ENCODE assay signal across 23 cellular contexts in genomic region chr6:127177929-127178231, GRCh38. TPM values are rescaled to one million over a fixed set of nuclear protein-coding genes. Genes with fewer than 3 reads are reported as not detected.
"Had no signal": no experiment of that assay in that cellular context is flagged by ENCODE, and none has a peak within 500 bp of the region (broad histone marks: within the 10 kb centered on the region; RNA-seq: fewer than 3 reads in every experiment).

No MANE protein-coding gene starts in this region.

- H3K27ac Mint-ChIP-seq: IgD-negative memory B cell had no signal

- H3K36me3 Mint-ChIP-seq: IgD-negative memory B cell had no signal

- ATAC-seq: K562 had no signal

- H3K27ac ChIP-seq: HL-60, KMS-11, SJSA1, SK-N-MC had no signal

- H3K36me3 ChIP-seq: SJSA1 had no signal

- H3K4me1 Mint-ChIP-seq: IgD-negative memory B cell had no signal

- H3K4me3 ChIP-seq: K562, SJSA1, SK-N-MC had no signal

- H3K9me3 ChIP-seq: SJSA1 had no signal

- H3K9ac ChIP-seq: KMS-11 had no signal

- H3K4me3 Mint-ChIP-seq: IgD-negative memory B cell had no signal

- DNase-seq: Kasumi-1, MM.1S, NCI-H1092 treated with DMSO at 0.1 percent for 48 hours, NCI-H1436, NCI-H187, NCI-H2029, NCI-H2081 treated with DMSO at 0.1 percent for 48 hours, NCI-H2171, NCI-H226, NCI-H446, NCI-H510A, NCI-H524 treated with DMSO at 0.1 percent for 48 hours, NCI-H69, NCI-H774, Right ventricle myocardium superior, RPMI8226, SIG-M5 had no signal

- H3K27me3 ChIP-seq: SJSA1 had no signal

RNA-seq across cellular contexts. Expression of gene RSPO3, which starts 59.4 kb away (rescaled TPM):
- total RNA-seq: K562, SJSA1 had no signal
- polyA plus RNA-seq: IgD-negative memory B cell, K562 had no signal
